Comparison of ENCODE assay signal across 12 cellular contexts in genomic region chr6:165846123-165846966, GRCh38.
DNase-seq lines count a peak whose midpoint lies in the region; ATAC-seq and TF ChIP-seq lines count a peak whose summit lies in the region.
"Had no signal": no experiment of that assay in that cellular context is flagged by ENCODE, and none has a peak within 500 bp of the region (broad histone marks: within the 10 kb centered on the region; RNA-seq: fewer than 3 reads in every experiment).

No MANE protein-coding gene starts in this region.

- H2BK15ac ChIP-seq in IMR-90 (ENCODE audit: low read depth, low read length), result no peak overlapping the region

- no peak overlapping the region for H3K27ac ChIP-seq in IMR-90 (ENCODE audit: insufficient read depth, low read length)
- no peak overlapping the region for H3K27ac ChIP-seq in dorsolateral prefrontal cortex
- peak overlapping the region; percentile 31 for H3K27ac ChIP-seq in osteoblast (ENCODE audit: low read depth, low read length)
- no peak overlapping the region for H3K27ac ChIP-seq in naive thymus-derived CD4-positive, alpha-beta T cell (ENCODE audit: low read depth, low read length)

- peak overlapping the region; percentile 40 for H2AFZ ChIP-seq in IMR-90 (replicated peaks; ENCODE audit: low read length, poor library complexity)
- peak overlapping the region; percentile 90 for H2AFZ ChIP-seq in osteoblast (ENCODE audit: low read length)

- no peak overlapping the region for H4K5ac ChIP-seq in IMR-90 (ENCODE audit: low read depth, low read length)

- no peak; the same call in 1 of the 2 replicates for ATAC-seq in IMR-90 (ENCODE audit: low read depth)
- ATAC-seq in GM19455 (IDR thresholded peaks at IDR 0.05; ENCODE audit: unreplicated experiment), result no peak
- ATAC-seq in naive thymus-derived CD4-positive, alpha-beta T cell, result no peak
- no peak for ATAC-seq in stimulated activated naive B cell treated with anti-CD40 and anti-IgM and Interleukin-4, amounts not matched to agents 10 μg/mL and 1 μg/mL and 100 μg/mL, for 72 hours (replicated peaks)
- ATAC-seq: activated CD8-positive, alpha-beta T cell treated with anti-CD3 and anti-CD28 coated beads, Interleukin-2, amount 10 ng/mL, durations not matched to agents 7 days and 5 days; HCT116 had no signal

- no peaks in the 10 kb centered on the region for H3K9me3 ChIP-seq in IMR-90 (ENCODE audit: control insufficient read depth, insufficient read depth, low read length)
- H3K9me3 ChIP-seq in osteoblast (ENCODE audit: low read depth, low read length), result no peaks in the 10 kb centered on the region
- no peaks in the 10 kb centered on the region for H3K9me3 ChIP-seq in naive thymus-derived CD4-positive, alpha-beta T cell (ENCODE audit: control insufficient read depth in 2 of 3, low read length in 3 of 3)

- BruUV-seq in IMR-90 (replicated peaks; lab: Mats Ljungman, UMichigan), result no TSS peak

- no peaks in the 10 kb centered on the region for H3K36me3 ChIP-seq in IMR-90 (ENCODE audit: control insufficient read depth, insufficient read depth, low read length)
- H3K36me3 ChIP-seq in osteoblast (ENCODE audit: insufficient read depth, low read length), result no peaks in the 10 kb centered on the region
- H3K36me3 ChIP-seq in naive thymus-derived CD4-positive, alpha-beta T cell (ENCODE audit: control insufficient read depth in 2 of 3, insufficient read depth in 3 of 3, low read length in 3 of 3), result no peaks in the 10 kb centered on the region

- H3K27me3 ChIP-seq in IMR-90 (ENCODE audit: control insufficient read depth, insufficient read depth, low read length) (no peaks in the 10 kb centered on the region), dorsolateral prefrontal cortex (peaks cover 0 to 10% (median 0%) of the 10 kb centered on the region in 45 donors), osteoblast (ENCODE audit: insufficient read depth, low read length) (no peaks in the 10 kb centered on the region)
- peaks cover 0 to 3% of the 10 kb centered on the region in 2 donors for H3K27me3 ChIP-seq in naive thymus-derived CD4-positive, alpha-beta T cell (ENCODE audit: control insufficient read depth in 2 of 2, insufficient read depth in 2 of 2, low read length in 2 of 2)

- peak overlapping the region; percentile 18; the same call in 1 of the 2 replicates for H3K4me3 ChIP-seq in AG04449 (ENCODE audit: low read depth, low read length)
- H3K4me3 ChIP-seq in IMR-90 (ENCODE audit: insufficient read depth, low read depth, low read length), result peak overlapping the region; percentile 29; the same call in 1 of the 2 replicates
- peak overlapping the region in 33 of 59 donors; percentile 1 to 60 (median 31) for H3K4me3 ChIP-seq in dorsolateral prefrontal cortex
- peak overlapping the region; percentile 70 for H3K4me3 ChIP-seq in osteoblast (ENCODE audit: insufficient read depth, low read length)
- H3K4me3 ChIP-seq in naive thymus-derived CD4-positive, alpha-beta T cell (ENCODE audit: low read length), result no peak overlapping the region

- H3K9me1 ChIP-seq in IMR-90 (ENCODE audit: insufficient read depth, low read length), result 0 out of 2 replicates have a peak, but pooled peaks cover 2% of the 10 kb centered on the region

- H3K18ac ChIP-seq in IMR-90 (ENCODE audit: low read depth, low read length), result no peak overlapping the region

- in situ Hi-C loops in IMR-90 (cut with MboI; ENCODE audit: low sequenced_read_pairs), result no loop called here

- TF ChIP-seq POLR2A in IMR-90 (IDR thresholded peaks at IDR 0.05; ENCODE audit: low read depth, low read length), result no peak

- H3K9ac ChIP-seq in IMR-90 (ENCODE audit: low read depth, low read length), result no peak overlapping the region

- 58% methylated on average over 7 of the region's 22 CpGs; no CpG with 5 or more reads in 1 of the 2 experiments for WGBS in IMR-90 (ENCODE audit: extremely low coverage in 2 of 2, insufficient read length in 1 of 2), 2 experiments

- no peak overlapping the region for H2AK5ac ChIP-seq in IMR-90 (ENCODE audit: low read depth, low read length)

- CTCF ChIA-PET in AG04449 (lab: Yijun Ruan, JAX) (interaction anchor here (0.7 to 2.2 kb wide), 4 partner anchors 10 to 406 kb away, joined by 3 to 9 read pairs (median 4); no protein-coding TSS in a partner anchor), IMR-90 (lab: Yijun Ruan, JAX) (interaction anchor here (1.0 kb wide), 1 partner anchor 17 kb away, joined by 3 read pairs; no protein-coding TSS in a partner anchor)
- CTCF ChIA-PET in naive thymus-derived CD4-positive, alpha-beta T cell (lab: Charles Lee), result no interaction called here
- CTCF ChIA-PET in activated naive CD4-positive, alpha-beta T cell treated with anti-CD3 and anti-CD28 coated beads, Interleukin-2, amount 10 ng/mL, durations not matched to agents 7 days and 5 days (lab: Charles Lee), result interaction anchor here (1.6 kb wide), 1 partner anchor 23 kb away, joined by 3 read pairs; no protein-coding TSS in a partner anchor

- H3K4me2 ChIP-seq in IMR-90 (ENCODE audit: low read depth, low read length) (peak overlapping the region; percentile 55), osteoblast (ENCODE audit: insufficient read depth, low read length) (peak overlapping the region; percentile 83)

- H2BK5ac ChIP-seq in IMR-90 (ENCODE audit: low read depth, low read length, poor library complexity, severe bottlenecking), result no peak overlapping the region

- POLR2A ChIA-PET in AG04449 (lab: Yijun Ruan, JAX), result no interaction called here
- POLR2A ChIA-PET in IMR-90 (lab: Charles Lee; ENCODE audit: unreplicated experiment), result no interaction called here
- POLR2A ChIA-PET in naive thymus-derived CD4-positive, alpha-beta T cell (lab: Charles Lee), result no interaction called here

- H3K4me3 Mint-ChIP-seq in naive thymus-derived CD4-positive, alpha-beta T cell, result no peak overlapping the region
- no peak overlapping the region for H3K4me3 Mint-ChIP-seq in stimulated activated naive B cell treated with anti-CD40 and anti-IgM and Interleukin-4, amounts not matched to agents 10 μg/mL and 1 μg/mL and 100 μg/mL, for 72 hours
- no peak overlapping the region for H3K4me3 Mint-ChIP-seq in activated naive CD4-positive, alpha-beta T cell treated with anti-CD3 and anti-CD28 coated beads, Interleukin-2, amount 10 ng/mL, durations not matched to agents 7 days and 5 days
- H3K4me3 Mint-ChIP-seq: activated CD8-positive, alpha-beta T cell treated with anti-CD3 and anti-CD28 coated beads, Interleukin-2, amount 10 ng/mL, durations not matched to agents 7 days and 5 days had no signal

- peaks cover 0 to 2% (median 0%) of the 10 kb centered on the region in 11 donors for H3K9me3 Mint-ChIP-seq in naive thymus-derived CD4-positive, alpha-beta T cell
- H3K9me3 Mint-ChIP-seq in stimulated activated naive B cell treated with anti-CD40 and anti-IgM and Interleukin-4, amounts not matched to agents 10 μg/mL and 1 μg/mL and 100 μg/mL, for 72 hours, result no peaks in the 10 kb centered on the region
- no peaks in the 10 kb centered on the region for H3K9me3 Mint-ChIP-seq in activated naive CD4-positive, alpha-beta T cell treated with anti-CD3 and anti-CD28 coated beads, Interleukin-2, amount 10 ng/mL, durations not matched to agents 7 days and 5 days

- H3K27ac Mint-ChIP-seq in naive thymus-derived CD4-positive, alpha-beta T cell, result no peak overlapping the region
- no peak overlapping the region for H3K27ac Mint-ChIP-seq in stimulated activated naive B cell treated with anti-CD40 and anti-IgM and Interleukin-4, amounts not matched to agents 10 μg/mL and 1 μg/mL and 100 μg/mL, for 72 hours
- H3K27ac Mint-ChIP-seq in activated naive CD4-positive, alpha-beta T cell treated with anti-CD3 and anti-CD28 coated beads, Interleukin-2, amount 10 ng/mL, durations not matched to agents 7 days and 5 days, result no peak overlapping the region
- H3K27ac Mint-ChIP-seq: activated CD8-positive, alpha-beta T cell treated with anti-CD3 and anti-CD28 coated beads, Interleukin-2, amount 10 ng/mL, durations not matched to agents 7 days and 5 days; CD14-positive monocyte had no signal

- no peak overlapping the region for H3K14ac ChIP-seq in IMR-90 (replicated peaks; ENCODE audit: low read depth, low read length)

- no peak for TF ChIP-seq RAD21 in IMR-90 (IDR thresholded peaks at IDR 0.05; ENCODE audit: low read length)

- no peak overlapping the region; the same call in 1 of the 2 replicates for H4K91ac ChIP-seq in IMR-90 (ENCODE audit: insufficient read depth, low read depth, low read length)

- intact Hi-C loops in IMR-90 (cut with micrococcal nuclease), result no loop called here
- intact Hi-C loops in dorsolateral prefrontal cortex (cut with DNase I), result loop anchor here in 1 of 2 donors (5.0 to 10.0 kb wide), 2 partner anchors 119 to 142 kb away; no protein-coding TSS in a partner anchor
- intact Hi-C loops in naive thymus-derived CD4-positive, alpha-beta T cell (cut with micrococcal nuclease), result no loop called here

- no peak for TF ChIP-seq CTCF in AG04449 (IDR thresholded peaks at IDR 0.05; ENCODE audit: insufficient read depth, low read length, missing control alignments)
- TF ChIP-seq CTCF in IMR-90 (conservative IDR thresholded peaks at IDR 0.05; ENCODE audit: low read depth, low read length), result no peak
- TF ChIP-seq CTCF in dorsolateral prefrontal cortex (IDR thresholded peaks at IDR 0.05 in 54 of 56, conservative IDR thresholded peaks at IDR 0.05 in 2 of 56; ENCODE audit: low read depth in 1 of 56, partially characterized antibody in 56 of 56), result no peak
- TF ChIP-seq CTCF in osteoblast (IDR thresholded peaks at IDR 0.05; ENCODE audit: extremely low read depth, low read depth, low read length), result no peak

- DNase-seq in AG04449 (ENCODE audit: low read depth, low spot score), result no peak
- peak; percentile 8 for DNase-seq in IMR-90
- no peak for DNase-seq in dorsolateral prefrontal cortex
- no peak for DNase-seq in osteoblast (ENCODE audit: insufficient read length, low spot score, missing footprints)
- no peak for DNase-seq in naive thymus-derived CD4-positive, alpha-beta T cell
- DNase-seq in stimulated activated naive B cell treated with anti-CD40 and anti-IgM and Interleukin-4, amounts not matched to agents 10 μg/mL and 1 μg/mL and 100 μg/mL, for 72 hours, result no peak
- DNase-seq in activated naive CD4-positive, alpha-beta T cell treated with anti-CD3 and anti-CD28 coated beads, Interleukin-2, amount 10 ng/mL, durations not matched to agents 7 days and 5 days, result no peak
- DNase-seq: activated CD8-positive, alpha-beta T cell treated with anti-CD3 and anti-CD28 coated beads, Interleukin-2, amount 10 ng/mL, durations not matched to agents 7 days and 5 days; NCI-H510A had no signal

- H3K4me1 ChIP-seq in IMR-90 (ENCODE audit: control insufficient read depth, insufficient read depth, low read length) (peaks cover 4% of the 10 kb centered on the region), osteoblast (ENCODE audit: insufficient read depth, low read length) (peaks cover 11% of the 10 kb centered on the region)
- no peaks in the 10 kb centered on the region for H3K4me1 ChIP-seq in naive thymus-derived CD4-positive, alpha-beta T cell (ENCODE audit: control insufficient read depth in 2 of 2, insufficient read depth in 2 of 2, low read length in 2 of 2)

- dilution Hi-C loops in IMR-90 (cut with HindIII; ENCODE audit: low sequenced_read_pairs, unreplicated experiment), result no loop called here

- H3K79me1 ChIP-seq in IMR-90 (ENCODE audit: low read depth in 1 of 2, low read length in 2 of 2), result no peaks in the 10 kb centered on the region

- peaks cover 3 to 13% (median 7%) of the 10 kb centered on the region in 7 donors for H3K4me1 Mint-ChIP-seq in naive thymus-derived CD4-positive, alpha-beta T cell
- peaks cover 0 to 2% of the 10 kb centered on the region in 2 donors for H3K4me1 Mint-ChIP-seq in stimulated activated naive B cell treated with anti-CD40 and anti-IgM and Interleukin-4, amounts not matched to agents 10 μg/mL and 1 μg/mL and 100 μg/mL, for 72 hours
- peaks cover 3% of the 10 kb centered on the region for H3K4me1 Mint-ChIP-seq in activated naive CD4-positive, alpha-beta T cell treated with anti-CD3 and anti-CD28 coated beads, Interleukin-2, amount 10 ng/mL, durations not matched to agents 7 days and 5 days
- H3K4me1 Mint-ChIP-seq: CD14-positive monocyte had no signal

- no peak overlapping the region for H4K8ac ChIP-seq in IMR-90 (ENCODE audit: low read depth in 2 of 2, low read length in 2 of 2)

- no peaks in the 10 kb centered on the region for H3K79me2 ChIP-seq in osteoblast (ENCODE audit: insufficient read depth, low read length)

- H2BK20ac ChIP-seq in IMR-90 (ENCODE audit: low read depth, low read length), result no peak overlapping the region

- no peak overlapping the region for H2BK120ac ChIP-seq in IMR-90 (ENCODE audit: low read depth, low read length)

- no peak overlapping the region for H3K4ac ChIP-seq in IMR-90 (ENCODE audit: low read depth, low read length)

- H3K27me3 Mint-ChIP-seq in naive thymus-derived CD4-positive, alpha-beta T cell, result peaks cover 51 to 72% (median 60%) of the 10 kb centered on the region in 5 donors
- peaks cover 50 to 74% of the 10 kb centered on the region in 2 donors for H3K27me3 Mint-ChIP-seq in stimulated activated naive B cell treated with anti-CD40 and anti-IgM and Interleukin-4, amounts not matched to agents 10 μg/mL and 1 μg/mL and 100 μg/mL, for 72 hours
- H3K27me3 Mint-ChIP-seq in activated naive CD4-positive, alpha-beta T cell treated with anti-CD3 and anti-CD28 coated beads, Interleukin-2, amount 10 ng/mL, durations not matched to agents 7 days and 5 days, result peaks cover 59% of the 10 kb centered on the region

- no peaks in the 10 kb centered on the region for H3K36me3 Mint-ChIP-seq in naive thymus-derived CD4-positive, alpha-beta T cell
- no peaks in the 10 kb centered on the region for H3K36me3 Mint-ChIP-seq in stimulated activated naive B cell treated with anti-CD40 and anti-IgM and Interleukin-4, amounts not matched to agents 10 μg/mL and 1 μg/mL and 100 μg/mL, for 72 hours
- no peaks in the 10 kb centered on the region for H3K36me3 Mint-ChIP-seq in activated naive CD4-positive, alpha-beta T cell treated with anti-CD3 and anti-CD28 coated beads, Interleukin-2, amount 10 ng/mL, durations not matched to agents 7 days and 5 days
- H3K36me3 Mint-ChIP-seq: CD14-positive monocyte had no signal

- no peaks in the 10 kb centered on the region; the same call in 1 of the 2 replicates for H4K20me1 ChIP-seq in IMR-90 (ENCODE audit: insufficient read depth, low read length)
- no peaks in the 10 kb centered on the region for H4K20me1 ChIP-seq in osteoblast (ENCODE audit: insufficient read depth, low read length)

- no peak overlapping the region for H2AK9ac ChIP-seq in IMR-90 (replicated peaks; ENCODE audit: low read depth, low read length, poor library complexity)

- H3K23ac ChIP-seq in IMR-90 (ENCODE audit: low read depth, low read length), result peak overlapping the region; percentile 13; the same call in 1 of the 2 replicates

- H3K56ac ChIP-seq in IMR-90 (ENCODE audit: extremely low read depth, insufficient read depth, low read length), result no peak overlapping the region
